In genomic region chr17:81090361-81091133, GRCh38 we compare ENCODE assay signal across 8 cellular contexts. TPM values are rescaled to one million over a fixed set of nuclear protein-coding genes. Genes with fewer than 3 reads are reported as not detected.
DNase-seq lines count a peak whose midpoint lies in the region; ATAC-seq lines count a peak whose summit lies in the region.

No MANE protein-coding gene starts in this region.

- H3K9me3 ChIP-seq in right cardiac atrium (ENCODE audit: control insufficient read depth, low read length): no peaks in the 10 kb centered on the region

- no peak overlapping the region for H3K4me3 Mint-ChIP-seq in activated CD4-positive, alpha-beta memory T cell treated with anti-CD3 and anti-CD28 coated beads for 36 hours
- no peak overlapping the region for H3K4me3 Mint-ChIP-seq in stimulated activated memory B cell treated with anti-CD40 and anti-IgM and Interleukin-4, amounts not matched to agents 10 μg/mL and 1 μg/mL and 100 μg/mL, for 72 hours

- H3K36me3 Mint-ChIP-seq in activated CD4-positive, alpha-beta memory T cell treated with anti-CD3 and anti-CD28 coated beads for 36 hours: no peaks in the 10 kb centered on the region
- H3K36me3 Mint-ChIP-seq in stimulated activated memory B cell treated with anti-CD40 and anti-IgM and Interleukin-4, amounts not matched to agents 10 μg/mL and 1 μg/mL and 100 μg/mL, for 72 hours: peaks cover 7% of the 10 kb centered on the region

- H3K4me1 Mint-ChIP-seq in activated CD4-positive, alpha-beta memory T cell treated with anti-CD3 and anti-CD28 coated beads for 36 hours (ENCODE audit: low read depth): peaks cover 19% of the 10 kb centered on the region
- peaks cover 28% of the 10 kb centered on the region for H3K4me1 Mint-ChIP-seq in stimulated activated memory B cell treated with anti-CD40 and anti-IgM and Interleukin-4, amounts not matched to agents 10 μg/mL and 1 μg/mL and 100 μg/mL, for 72 hours

- POLR2A ChIA-PET in activated CD4-positive, alpha-beta memory T cell treated with anti-CD3 and anti-CD28 coated beads for 36 hours (lab: Charles Lee): no interaction called here

- intact Hi-C loops in Right ventricle myocardium inferior (cut with DNase I) (no loop called here), cardiac septum (cut with DNase I) (no loop called here), right cardiac atrium (cut with DNase I) (no loop called here)
- intact Hi-C loops in activated CD4-positive, alpha-beta memory T cell treated with anti-CD3 and anti-CD28 coated beads for 36 hours (cut with micrococcal nuclease): loop anchor here (10.0 kb wide), 1 partner anchor 836 kb away; no protein-coding TSS in a partner anchor

- DNase-seq in Right ventricle myocardium inferior (ENCODE audit: missing footprints) (peak; percentile 90), cardiac septum (ENCODE audit: low spot score) (no peak), right cardiac atrium (peak; percentile 67 to 89 (median 87)), NCI-H187 treated with DMSO at 0.1 percent for 48 hours (lab: John Stamatoyannopoulos, UW) (no peak), COR-L47 (lab: John Stamatoyannopoulos, UW) (no peak)
- peak; percentile 55 for DNase-seq in activated CD4-positive, alpha-beta memory T cell treated with anti-CD3 and anti-CD28 coated beads for 36 hours

- H3K4me1 ChIP-seq in right cardiac atrium (ENCODE audit: control insufficient read depth, insufficient read depth, low read length): no peaks in the 10 kb centered on the region

- no peak overlapping the region for H3K4me3 ChIP-seq in right cardiac atrium (ENCODE audit: low read length)

- no peaks in the 10 kb centered on the region for H3K27me3 ChIP-seq in right cardiac atrium (ENCODE audit: control insufficient read depth, insufficient read depth)

- no peaks in the 10 kb centered on the region for H3K27me3 Mint-ChIP-seq in activated CD4-positive, alpha-beta memory T cell treated with anti-CD3 and anti-CD28 coated beads for 36 hours
- H3K27me3 Mint-ChIP-seq in stimulated activated memory B cell treated with anti-CD40 and anti-IgM and Interleukin-4, amounts not matched to agents 10 μg/mL and 1 μg/mL and 100 μg/mL, for 72 hours: peaks cover 22% of the 10 kb centered on the region

- H3K9me3 Mint-ChIP-seq in activated CD4-positive, alpha-beta memory T cell treated with anti-CD3 and anti-CD28 coated beads for 36 hours: no peaks in the 10 kb centered on the region
- H3K9me3 Mint-ChIP-seq in stimulated activated memory B cell treated with anti-CD40 and anti-IgM and Interleukin-4, amounts not matched to agents 10 μg/mL and 1 μg/mL and 100 μg/mL, for 72 hours: no peaks in the 10 kb centered on the region

- H3K27ac ChIP-seq in right cardiac atrium (ENCODE audit: low read length): no peak overlapping the region

- 78% methylated on average over 26 of the region's 26 CpGs for WGBS in right cardiac atrium

- CTCF ChIA-PET in activated CD4-positive, alpha-beta memory T cell treated with anti-CD3 and anti-CD28 coated beads for 36 hours (lab: Charles Lee): interaction anchor here (0.8 kb wide), 1 partner anchor 41 kb away, joined by 3 read pairs; no protein-coding TSS in a partner anchor

- peak; percentile 67 for ATAC-seq in Right ventricle myocardium inferior
- peak; percentile 38 to 40 for ATAC-seq in right cardiac atrium
- no peak for ATAC-seq in stimulated activated memory B cell treated with anti-CD40 and anti-IgM and Interleukin-4, amounts not matched to agents 10 μg/mL and 1 μg/mL and 100 μg/mL, for 72 hours
- ATAC-seq in HG02763 (IDR thresholded peaks at IDR 0.05; ENCODE audit: unreplicated experiment): no peak

- no peak overlapping the region for H3K27ac Mint-ChIP-seq in activated CD4-positive, alpha-beta memory T cell treated with anti-CD3 and anti-CD28 coated beads for 36 hours
- H3K27ac Mint-ChIP-seq in stimulated activated memory B cell treated with anti-CD40 and anti-IgM and Interleukin-4, amounts not matched to agents 10 μg/mL and 1 μg/mL and 100 μg/mL, for 72 hours: no peak overlapping the region

RNA-seq across cellular contexts. Expression of gene BAIAP2, which starts 55.6 kb away (rescaled TPM):
- 32.1 TPM for total RNA-seq in Right ventricle myocardium inferior
- 9.8 TPM for total RNA-seq in cardiac septum
- 1 to 10 TPM; 3.3 to 3.6 TPM for total RNA-seq in activated CD4-positive, alpha-beta memory T cell treated with anti-CD3 and anti-CD28 coated beads for 36 hours
- 10 to 100 TPM; 20.5 to 39.5 (median 33.8) TPM for total RNA-seq in right cardiac atrium
- 31.8 TPM for polyA plus RNA-seq in right cardiac atrium

Comparison
In these comparisons a context has a peak if more than half of its experiments do, and no peak if none do; other contexts are left out.
1. DNase-seq: peak in Right ventricle myocardium inferior (single experiment), activated CD4-positive, alpha-beta memory T cell treated with anti-CD3 and anti-CD28 coated beads for 36 hours (single experiment) and right cardiac atrium (3 of 3); none in cardiac septum (single experiment), NCI-H187 treated with DMSO at 0.1 percent for 48 hours (single experiment) and COR-L47 (single experiment).
2. ATAC-seq: peak in Right ventricle myocardium inferior (single experiment) and right cardiac atrium (2 of 2); none in stimulated activated memory B cell treated with anti-CD40 and anti-IgM and Interleukin-4, amounts not matched to agents 10 μg/mL and 1 μg/mL and 100 μg/mL, for 72 hours (single experiment) and HG02763 (single experiment).